Comparison of ENCODE assay signal across 22 cellular contexts in genomic region chr15:29712149-29712885, GRCh38.
DNase-seq lines count a peak whose midpoint lies in the region; ATAC-seq and TF ChIP-seq lines count a peak whose summit lies in the region.
"Had no signal": no experiment of that assay in that cellular context is flagged by ENCODE, and none has a peak within 500 bp of the region (broad histone marks: within the 10 kb centered on the region; RNA-seq: fewer than 3 reads in every experiment).

No MANE protein-coding gene starts in this region.

- POLR2A ChIA-PET in T-cell (lab: Charles Lee), result interaction anchor here in 1 of 2 donors (0.7 kb wide), 1 partner anchor 24 kb away, joined by 6 read pairs; no protein-coding TSS in a partner anchor

- H3K79me2 ChIP-seq in GM23248 (ENCODE audit: insufficient read depth), result no peaks in the 10 kb centered on the region

- H3K27ac ChIP-seq in GM23248 (no peak overlapping the region), left ventricle myocardium inferior (replicated peaks) (peak overlapping the region; percentile 2), right lobe of liver (peak overlapping the region in 2 of 3 donors; percentile 8 to 38)
- H3K27ac ChIP-seq: HL-60 had no signal

- H3K9me2 ChIP-seq in GM23248 (ENCODE audit: insufficient read depth), result no peaks in the 10 kb centered on the region
- H3K9me2 ChIP-seq: SK-N-SH had no signal

- H3K36me3 ChIP-seq in GM23248 (ENCODE audit: low read depth) (peaks cover 73% of the 10 kb centered on the region), left ventricle myocardium inferior (peaks cover 97% of the 10 kb centered on the region), right lobe of liver (peaks cover 0 to 19% (median 11%) of the 10 kb centered on the region in 4 donors)

- no peaks in the 10 kb centered on the region for H3F3A ChIP-seq in GM23248 (ENCODE audit: insufficient read depth)

- H3K27me3 ChIP-seq in GM23248 (replicated peaks; ENCODE audit: insufficient read depth) (no peaks in the 10 kb centered on the region), left ventricle myocardium inferior (ENCODE audit: low read depth) (no peaks in the 10 kb centered on the region), right lobe of liver (no peaks in the 10 kb centered on the region)
- H3K27me3 ChIP-seq: MG63 had no signal

- intact Hi-C loops in left ventricle myocardium inferior (cut with micrococcal nuclease), result no loop called here
- intact Hi-C loops in right lobe of liver (cut with DNase I), result no loop called here

- no peak overlapping the region for H3K27ac Mint-ChIP-seq in T-cell
- H3K27ac Mint-ChIP-seq: CD4-positive, CD25-positive, alpha-beta regulatory T cell had no signal

- H3K9me3 Mint-ChIP-seq in T-cell, result no peaks in the 10 kb centered on the region

- in situ Hi-C loops in GM23248 (cut with MboI), result no loop called here

- H3K4me3 ChIP-seq in GM23248 (no peak overlapping the region), left ventricle myocardium inferior (no peak overlapping the region), right lobe of liver (no peak overlapping the region)
- H3K4me3 ChIP-seq: MG63 had no signal

- no peaks in the 10 kb centered on the region for H3K4me1 Mint-ChIP-seq in T-cell
- H3K4me1 Mint-ChIP-seq: CD4-positive, CD25-positive, alpha-beta regulatory T cell had no signal

- TF ChIP-seq CTCF in left ventricle myocardium inferior (IDR thresholded peaks at IDR 0.05; ENCODE audit: borderline replicate concordance) (no peak), right lobe of liver (IDR thresholded peaks at IDR 0.05) (no peak)

- CTCF ChIA-PET in T-cell (lab: Charles Lee), result no interaction called here

- H4K20me1 ChIP-seq in GM23248 (ENCODE audit: insufficient read depth), result 0 out of 2 replicates have a peak, but pooled peaks cover 2% of the 10 kb centered on the region

- WGBS in GM23248 (ENCODE audit: low coverage in 1 of 2, low lambda C conversion rate in 2 of 2, missing lambda C conversion rate in 2 of 2), 2 experiments, result 76% methylated on average over 3 of the region's 3 CpGs
- WGBS in right lobe of liver (ENCODE audit: insufficient coverage, low coverage, low lambda C conversion rate, missing lambda C conversion rate), result 47% methylated on average over 3 of the region's 3 CpGs

- H3K9me3 ChIP-seq in GM23248 (ENCODE audit: low read depth) (no peaks in the 10 kb centered on the region), left ventricle myocardium inferior (replicated peaks) (no peaks in the 10 kb centered on the region), right lobe of liver (no peaks in the 10 kb centered on the region)
- H3K9me3 ChIP-seq: MG63, SK-N-SH had no signal

- no peaks in the 10 kb centered on the region for H3K4me1 ChIP-seq in GM23248 (ENCODE audit: insufficient read depth)
- peaks cover 18% of the 10 kb centered on the region for H3K4me1 ChIP-seq in left ventricle myocardium inferior
- peaks cover 0 to 67% (median 21%) of the 10 kb centered on the region in 4 donors for H3K4me1 ChIP-seq in right lobe of liver

- ATAC-seq in right lobe of liver (peak; percentile 42 to 58 (median 52)), T-cell (replicated peaks in 1 of 4) (no peak), HG03095 (IDR thresholded peaks at IDR 0.05; ENCODE audit: unreplicated experiment) (no peak)
- ATAC-seq: PC-3 had no signal

- H3K4me2 ChIP-seq in GM23248 (ENCODE audit: unreplicated experiment), result no peak overlapping the region
- H3K4me2 ChIP-seq: SK-N-SH had no signal

- H3K27me3 Mint-ChIP-seq in T-cell, result peaks cover 0 to 5% of the 10 kb centered on the region in 2 donors

- H3K9ac ChIP-seq in GM23248, result no peak overlapping the region
- H3K9ac ChIP-seq: SK-N-SH had no signal

- DNase-seq in GM23248 (peak; percentile 5), M059J (ENCODE audit: low read depth) (peak; percentile 40), left ventricle myocardium inferior (no peak), right lobe of liver (no peak), T-cell (no peak)
- DNase-seq in stimulated activated CD4-positive, alpha-beta T cell treated with anti-CD3 and anti-CD28 coated beads, Interleukin-15, amount 100 ng/mL, for 24 hours, result no peak
- DNase-seq in activated naive CD4-positive, alpha-beta T cell treated with anti-CD3 and anti-CD28 coated beads, Interleukin-2, amount 50 U/mL, for 16 hours, result no peak
- DNase-seq: CD4-positive, CD25-positive, alpha-beta regulatory T cell; DMS79; H7; KBM-7; MG63; NCI-H1048; NCI-H1417 treated with DMSO at 0.1 percent for 48 hours; NCI-H187; NCI-H446; NCI-H526; PC-3; SHP77 treated with DMSO at 0.1 percent for 48 hours; SK-N-SH had no signal

- H3K4me3 Mint-ChIP-seq in T-cell, result no peak overlapping the region
- H3K4me3 Mint-ChIP-seq: CD4-positive, CD25-positive, alpha-beta regulatory T cell had no signal

- TF ChIP-seq POLR2A in right lobe of liver (IDR thresholded peaks at IDR 0.05), result no peak

- H2AFZ ChIP-seq in GM23248, result no peak overlapping the region

- no peaks in the 10 kb centered on the region for H3K36me3 Mint-ChIP-seq in T-cell
- H3K36me3 Mint-ChIP-seq: CD4-positive, CD25-positive, alpha-beta regulatory T cell had no signal

Comparison
In these comparisons a context has a peak if more than half of its experiments do, and no peak if none do; other contexts are left out.
1. DNase-seq: peak in GM23248 (single experiment) and M059J (single experiment); none in left ventricle myocardium inferior (single experiment), right lobe of liver (0 of 3), T-cell (0 of 34), stimulated activated CD4-positive, alpha-beta T cell treated with anti-CD3 and anti-CD28 coated beads, Interleukin-15, amount 100 ng/mL, for 24 hours (single experiment) and activated naive CD4-positive, alpha-beta T cell treated with anti-CD3 and anti-CD28 coated beads, Interleukin-2, amount 50 U/mL, for 16 hours (single experiment).
2. ATAC-seq: peak in right lobe of liver (4 of 4); none in T-cell (0 of 4) and HG03095 (single experiment).